In the genomic region with DNA sequence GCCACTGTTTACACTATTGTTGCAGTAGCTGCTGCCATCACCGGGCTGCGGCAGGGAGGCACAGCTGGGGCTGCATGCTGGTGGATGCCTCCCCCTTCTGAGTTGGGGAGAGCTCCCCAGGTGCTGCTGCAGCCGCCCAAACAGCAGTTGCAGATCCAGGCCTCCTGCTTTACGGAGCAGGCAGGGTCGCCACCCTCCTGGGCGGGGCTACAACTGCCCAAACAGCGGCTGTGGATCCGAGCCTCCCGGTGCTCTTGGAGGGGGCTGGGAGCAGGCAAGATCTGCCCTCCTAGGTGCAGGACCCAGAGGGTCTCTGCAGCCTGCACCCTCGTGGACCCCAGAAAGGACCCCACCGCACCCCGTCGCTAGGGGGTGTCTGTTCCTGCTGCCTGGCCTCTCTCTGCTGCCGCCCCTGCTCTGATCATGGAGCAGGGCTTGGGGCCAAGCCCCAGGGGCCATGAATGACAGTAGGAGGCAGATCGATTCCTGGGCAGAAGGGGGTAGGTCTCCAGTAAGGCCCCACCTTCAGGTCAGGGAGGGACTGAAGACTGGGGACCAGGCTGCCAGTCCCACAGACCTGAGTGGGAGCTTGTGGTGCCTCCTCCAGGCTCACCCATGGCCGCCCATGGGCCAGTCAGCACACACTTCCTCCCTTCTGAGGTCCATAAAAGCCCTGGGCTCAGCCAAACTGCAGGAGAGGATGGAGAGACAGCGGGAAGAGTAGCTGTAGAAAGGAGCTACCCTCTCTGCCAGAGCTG, we compare ENCODE assay signal across 28 cellular contexts. TPM values are rescaled to one million over a fixed set of nuclear protein-coding genes. Genes with fewer than 3 reads are reported as not detected.
DNase-seq lines count a peak whose midpoint lies in the region; ATAC-seq, FAIRE-seq and TF ChIP-seq lines count a peak whose summit lies in the region.
"Had no signal": no experiment of that assay in that cellular context is flagged by ENCODE, and none has a peak within 500 bp of the region (broad histone marks: within the 10 kb centered on the region; RNA-seq: fewer than 3 reads in every experiment).

No MANE protein-coding gene starts in this region.

- TF ChIP-seq CTCF in HepG2 (CRISPR knock-in tag; IDR thresholded peaks at IDR 0.05) (peak; percentile 77), right lobe of liver (IDR thresholded peaks at IDR 0.05) (no peak)

- POLR2A ChIA-PET in HepG2 (lab: Yijun Ruan, JAX), result interaction anchor here (0.7 to 2.0 kb wide), 6 partner anchors 95 to 261 kb away, joined by 3 to 24 read pairs (median 5); a partner anchor contains a TSS

- intact Hi-C loops in HepG2 (cut with micrococcal nuclease; ENCODE audit: unreplicated experiment), result loop anchor here (10.0 kb wide), 2 partner anchors 71 to 261 kb away; a partner anchor contains a TSS
- intact Hi-C loops in right lobe of liver (cut with DNase I), result no loop called here
- intact Hi-C loops in aorta (cut with DNase I), result loop anchor here in 1 of 2 donors (10.0 kb wide), 1 partner anchor 121 kb away; no protein-coding TSS in a partner anchor

- FAIRE-seq in HepG2 (lab: Jason Lieb, UNC), result no peak
- FAIRE-seq: GM12878 had no signal

- H3K4me2 ChIP-seq in HepG2 (ENCODE audit: low read depth, low read length), result peak overlapping the region; percentile 83

- no peak for TF ChIP-seq EP300 in HepG2 (IDR thresholded peaks at IDR 0.05; ENCODE audit: low read depth in 2 of 2, low read length in 2 of 2)
- TF ChIP-seq EP300 in HepG2 (CRISPR knock-in tag; IDR thresholded peaks at IDR 0.05; ENCODE audit: borderline replicate concordance), result no peak

- H3K4me3 ChIP-seq in HepG2 (replicated peaks in 1 of 3; ENCODE audit: insufficient read depth in 1 of 3, low read depth in 2 of 3, low read length in 3 of 3) (peak overlapping the region; percentile 31 to 69 (median 54); a peak in 5 of 6 replicates), right lobe of liver (no peak overlapping the region), iPS-15b (ENCODE audit: low read depth, low read length) (peak overlapping the region; percentile 36), aorta (ENCODE audit: low read length in 2 of 2) (no peak overlapping the region)
- H3K4me3 ChIP-seq: GM12878, heart right ventricle, skin epidermis, upper lobe of left lung had no signal

- WGBS in HepG2 (ENCODE audit: low lambda C conversion rate), result 19% methylated on average over 3 of the region's 17 CpGs
- WGBS in right lobe of liver (ENCODE audit: insufficient coverage, low coverage, low lambda C conversion rate, missing lambda C conversion rate), result 73% methylated on average over 3 of the region's 17 CpGs
- WGBS in aorta, 2 donors, result 76 to 77% methylated on average over 17 of the region's 17 CpGs

- no peak for DNase-seq in HepG2 (ENCODE audit: low spot score)
- DNase-seq in right lobe of liver, result no peak
- DNase-seq in RPMI7951 (ENCODE audit: low read depth), result peak; percentile 21
- DNase-seq in DMS79 treated with DMSO at 0.1 percent for 48 hours (lab: John Stamatoyannopoulos, UW), result no peak
- DNase-seq in aorta, result no peak
- DNase-seq: ACHN; activated CD4-positive, CD25-positive, alpha-beta regulatory T cell treated with anti-CD3 and anti-CD28 coated beads, Interleukin-2, amount 50 U/mL, for 72 hours; activated CD8-positive, alpha-beta T cell treated with anti-CD3 and anti-CD28 coated beads, Interleukin-2, amount 10 ng/mL, durations not matched to agents 7 days and 5 days; DMS79; effector CD4-positive, alpha-beta T cell; heart right ventricle; left cardiac atrium; mesendoderm; MV-4-11; NCI-H1694; nucleus accumbens; Right ventricle myocardium superior; stimulated activated CD4-positive, alpha-beta T cell treated with anti-CD3 and anti-CD28 coated beads, Interleukin-1b, Interleukin-23, amount 100 ng/mL, for 48 hours had no signal

- H2AFZ ChIP-seq in HepG2 (ENCODE audit: low read length), result peak overlapping the region; percentile 91

- H4K20me1 ChIP-seq in HepG2 (ENCODE audit: insufficient read depth, low read length), result no peaks in the 10 kb centered on the region

- H3K4me1 ChIP-seq in HepG2 (ENCODE audit: insufficient read depth, low read length) (peaks cover 59% of the 10 kb centered on the region), right lobe of liver (peaks cover 0 to under 1% (median 0%) of the 10 kb centered on the region in 4 donors), iPS-15b (ENCODE audit: control insufficient read depth, insufficient read depth, low read length) (peaks cover 7% of the 10 kb centered on the region), aorta (ENCODE audit: control insufficient read depth in 1 of 2, insufficient read depth in 2 of 2, low read length in 2 of 2) (no peaks in the 10 kb centered on the region)

- TF ChIP-seq RAD21 in HepG2 (CRISPR knock-in tag; IDR thresholded peaks at IDR 0.05), result no peak

- no TSS peak for BruUV-seq in HepG2 (replicated peaks; lab: Mats Ljungman, UMichigan)

- TF ChIP-seq POLR2A in HepG2 (IDR thresholded peaks at IDR 0.05; ENCODE audit: insufficient read depth in 1 of 2, low read depth in 2 of 2, low read length in 2 of 2) (0 out of 4 replicates have a peak, but pooled peaks of 1 of the 2 experiments have one; percentile 33), right lobe of liver (IDR thresholded peaks at IDR 0.05) (no peak)

- H3K36me3 ChIP-seq in HepG2 (replicated peaks in 1 of 2; ENCODE audit: control insufficient read depth in 1 of 2, insufficient read depth in 2 of 2, low read length in 2 of 2), result no peaks in the 10 kb centered on the region
- no peaks in the 10 kb centered on the region for H3K36me3 ChIP-seq in right lobe of liver
- H3K36me3 ChIP-seq in iPS-15b (ENCODE audit: control insufficient read depth, insufficient read depth, low read length), result no peaks in the 10 kb centered on the region
- H3K36me3 ChIP-seq in aorta (ENCODE audit: control insufficient read depth in 1 of 2, insufficient read depth in 2 of 2, low read length in 1 of 2), result no peaks in the 10 kb centered on the region
- H3K36me3 ChIP-seq: heart right ventricle, upper lobe of left lung had no signal

- H3K9me3 ChIP-seq in HepG2 (ENCODE audit: low read length) (no peaks in the 10 kb centered on the region), right lobe of liver (no peaks in the 10 kb centered on the region), iPS-15b (ENCODE audit: control insufficient read depth, insufficient read depth, low read length) (no peaks in the 10 kb centered on the region), aorta (ENCODE audit: control insufficient read depth, low read length) (no peaks in the 10 kb centered on the region)
- H3K9me3 ChIP-seq: heart right ventricle, upper lobe of left lung had no signal

- ATAC-seq in HepG2 (peak; percentile 60), right lobe of liver (no peak), HG02870 (IDR thresholded peaks at IDR 0.05; ENCODE audit: unreplicated experiment) (no peak), GM19397 (IDR thresholded peaks at IDR 0.05; ENCODE audit: unreplicated experiment) (no peak), aorta (ENCODE audit: low FRiP score) (no peak)
- ATAC-seq: activated CD8-positive, alpha-beta T cell treated with anti-CD3 and anti-CD28 coated beads, Interleukin-2, amount 10 ng/mL, durations not matched to agents 7 days and 5 days; GM12878; heart right ventricle; left cardiac atrium had no signal

- no peak overlapping the region for H3K27ac ChIP-seq in HepG2 (ENCODE audit: extremely low read length, insufficient read depth, low read length)
- H3K27ac ChIP-seq in right lobe of liver, result no peak overlapping the region
- no peak overlapping the region for H3K27ac ChIP-seq in aorta (ENCODE audit: low read depth in 1 of 2, low read length in 2 of 2)
- H3K27ac ChIP-seq: heart right ventricle, skin epidermis, upper lobe of left lung had no signal

- in situ Hi-C loops in HepG2 (cut with HindIII; ENCODE audit: extremely low pct_ligation_motif_present, low pct_unique_long_range_greater_than_20kb), result loop anchor here (10.0 kb wide), 2 partner anchors 181 to 411 kb away; no protein-coding TSS in a partner anchor

- H3K9ac ChIP-seq in HepG2 (ENCODE audit: insufficient read depth, low read depth, low read length) (peak overlapping the region; percentile 49), iPS-15b (ENCODE audit: low read depth, low read length) (peak overlapping the region; percentile 30)

- H3K27me3 ChIP-seq in HepG2 (ENCODE audit: control insufficient read depth in 1 of 2, insufficient read depth in 2 of 2, low read length in 2 of 2) (no peaks in the 10 kb centered on the region; a peak in 1 of 5 replicates), right lobe of liver (no peaks in the 10 kb centered on the region), iPS-15b (ENCODE audit: control insufficient read depth, insufficient read depth, low read length) (no peaks in the 10 kb centered on the region), aorta (ENCODE audit: control insufficient read depth in 1 of 2, insufficient read depth in 2 of 2, low read length in 1 of 2) (no peaks in the 10 kb centered on the region)
- H3K27me3 ChIP-seq: upper lobe of left lung had no signal

- peaks cover 5% of the 10 kb centered on the region for H3K79me2 ChIP-seq in HepG2 (ENCODE audit: insufficient read depth, low read length)

- CTCF ChIA-PET in HepG2 (lab: Yijun Ruan, JAX; ENCODE audit: low intra/inter-chr PET ratio, low total read pairs), result interaction anchor here (1.1 kb wide), 1 partner anchor 119 kb away, joined by 3 read pairs; no protein-coding TSS in a partner anchor

RNA-seq across cellular contexts. Expression of a gene that starts 4.5 kb away (rescaled TPM):
- total RNA-seq in HepG2 (2016; rRNA removed; fragmentation: Illumina TruSeq; extraction: Trizol), result 69.5 and 98.2 TPM in 2 replicates
- 25.7 and 28.8 TPM in 2 replicates for total RNA-seq in HepG2 (2016; cell fraction: cytosol; rRNA removed; fragmentation: Illumina TruSeq; extraction: Trizol; ENCODE audit: low read depth)
- total RNA-seq in HepG2 (2016; cell fraction: insoluble cytoplasmic fraction; rRNA removed; fragmentation: Illumina TruSeq; extraction: Trizol), result 75.6 and 98.4 TPM in 2 replicates
- total RNA-seq in HepG2 (2016; cell fraction: membrane; rRNA removed; fragmentation: Illumina TruSeq; extraction: Trizol), result 27.4 and 33.5 TPM in 2 replicates
- total RNA-seq in HepG2 (2016; cell fraction: nucleus; rRNA removed; fragmentation: Illumina TruSeq; extraction: Trizol), result 34.6 and 44.7 TPM in 2 replicates
- polyA plus RNA-seq in HepG2 (2011; rRNA removed), result 56.5 and 70.6 TPM in 2 replicates
- 63.7 and 75.5 TPM in 2 replicates for polyA plus RNA-seq in HepG2 (2011; cell fraction: cytosol; rRNA removed)
- polyA plus RNA-seq in HepG2 (2011; cell fraction: nucleus; rRNA removed), result 27.4 and 33.7 TPM in 2 replicates
- 36.6 and 44.0 TPM in 2 replicates for polyA plus RNA-seq in HepG2 (2012)
- polyA plus RNA-seq in HepG2 (2016; cell fraction: cytosol; fragmentation: Illumina TruSeq; extraction: Trizol; ENCODE audit: low read depth), result 15.0 and 18.2 TPM in 2 replicates
- 80.6 and 87.2 TPM in 2 replicates for polyA plus RNA-seq in HepG2 (2016; cell fraction: insoluble cytoplasmic fraction; fragmentation: Illumina TruSeq; extraction: Trizol; ENCODE audit: low read depth)
- 19.8 and 20.6 TPM in 2 replicates for polyA plus RNA-seq in HepG2 (2016; cell fraction: membrane; fragmentation: Illumina TruSeq; extraction: Trizol; ENCODE audit: low read depth)
- polyA plus RNA-seq in HepG2 (2016; cell fraction: nucleus; fragmentation: Illumina TruSeq; extraction: Trizol; ENCODE audit: insufficient read depth, low read depth), result 53.4 and 56.4 TPM in 2 replicates
- 48.3 and 106 TPM in 2 replicates for polyA minus RNA-seq in HepG2 (2011; rRNA and poly(A)+ RNA removed; ENCODE audit: low replicate concordance)
- 24.9 and 26.1 TPM in 2 replicates for polyA minus RNA-seq in HepG2 (2011; cell fraction: cytosol; rRNA and poly(A)+ RNA removed)
- 28.3 and 36.9 TPM in 2 replicates for polyA minus RNA-seq in HepG2 (2011; cell fraction: nucleus; rRNA and poly(A)+ RNA removed)
- 10 to 100 TPM; 21.7 to 30.3 (median 23.0) TPM for total RNA-seq in right lobe of liver
- 130 and 132 TPM in 2 replicates for total RNA-seq in RPMI7951 (2014; rRNA removed; shearing (Covaris generic))
- total RNA-seq in aorta, result 10 to 100 TPM; 41.4 to 48.3 TPM
- 10 to 100 TPM; 61.1 to 65.2 TPM for polyA plus RNA-seq in aorta

RNA-seq across cellular contexts. Expression of a gene that starts 36.2 kb away (rescaled TPM):
- not detected in 2 replicates for total RNA-seq in HepG2 (2016; rRNA removed; fragmentation: Illumina TruSeq; extraction: Trizol)
- not detected in 2 replicates for total RNA-seq in HepG2 (2016; cell fraction: cytosol; rRNA removed; fragmentation: Illumina TruSeq; extraction: Trizol; ENCODE audit: low read depth)
- total RNA-seq in HepG2 (2016; cell fraction: insoluble cytoplasmic fraction; rRNA removed; fragmentation: Illumina TruSeq; extraction: Trizol), result not detected in 2 replicates
- not detected in 2 replicates for total RNA-seq in HepG2 (2016; cell fraction: membrane; rRNA removed; fragmentation: Illumina TruSeq; extraction: Trizol)
- not detected in 2 replicates for total RNA-seq in HepG2 (2016; cell fraction: nucleus; rRNA removed; fragmentation: Illumina TruSeq; extraction: Trizol)
- not detected in 2 replicates for polyA plus RNA-seq in HepG2 (2011; rRNA removed)
- not detected in 2 replicates for polyA plus RNA-seq in HepG2 (2011; cell fraction: cytosol; rRNA removed)
- polyA plus RNA-seq in HepG2 (2011; cell fraction: nucleus; rRNA removed), result not detected in 2 replicates
- polyA plus RNA-seq in HepG2 (2012), result not detected in 2 replicates
- not detected in 2 replicates for polyA plus RNA-seq in HepG2 (2016; cell fraction: cytosol; fragmentation: Illumina TruSeq; extraction: Trizol; ENCODE audit: low read depth)
- polyA plus RNA-seq in HepG2 (2016; cell fraction: insoluble cytoplasmic fraction; fragmentation: Illumina TruSeq; extraction: Trizol; ENCODE audit: low read depth), result not detected in 2 replicates
- polyA plus RNA-seq in HepG2 (2016; cell fraction: membrane; fragmentation: Illumina TruSeq; extraction: Trizol; ENCODE audit: low read depth), result not detected in 2 replicates
- not detected in 2 replicates for polyA plus RNA-seq in HepG2 (2016; cell fraction: nucleus; fragmentation: Illumina TruSeq; extraction: Trizol; ENCODE audit: insufficient read depth, low read depth)
- polyA minus RNA-seq in HepG2 (2011; rRNA and poly(A)+ RNA removed; ENCODE audit: low replicate concordance), result not detected in 2 replicates
- polyA minus RNA-seq in HepG2 (2011; cell fraction: cytosol; rRNA and poly(A)+ RNA removed), result not detected in 2 replicates
- polyA minus RNA-seq in HepG2 (2011; cell fraction: nucleus; rRNA and poly(A)+ RNA removed), result not detected in 2 replicates
- not detected for total RNA-seq in right lobe of liver
- total RNA-seq in RPMI7951 (2014; rRNA removed; shearing (Covaris generic)), result 0.29 TPM in 1 of 2 replicates, not detected in the other
- total RNA-seq in aorta, result 1 to 10 TPM in 1 of 2 donors, not detected in 1; 1.9 TPM
- not detected for polyA plus RNA-seq in aorta
- total RNA-seq: activated CD8-positive, alpha-beta T cell treated with anti-CD3 and anti-CD28 coated beads, Interleukin-2, amount 10 ng/mL, durations not matched to agents 7 days and 5 days; fibroblast of villous mesenchyme; heart right ventricle; HT1080; left cardiac atrium; Right ventricle myocardium superior; subcutaneous adipose tissue had no signal
- polyA plus RNA-seq: BJ, heart right ventricle had no signal

RNA-seq across cellular contexts. Expression of a gene that starts 39.5 kb away (rescaled TPM):
- total RNA-seq in HepG2 (2016; rRNA removed; fragmentation: Illumina TruSeq; extraction: Trizol), result not detected in 2 replicates
- total RNA-seq in HepG2 (2016; cell fraction: cytosol; rRNA removed; fragmentation: Illumina TruSeq; extraction: Trizol; ENCODE audit: low read depth), result not detected in 2 replicates
- not detected in 2 replicates for total RNA-seq in HepG2 (2016; cell fraction: insoluble cytoplasmic fraction; rRNA removed; fragmentation: Illumina TruSeq; extraction: Trizol)
- not detected in 2 replicates for total RNA-seq in HepG2 (2016; cell fraction: membrane; rRNA removed; fragmentation: Illumina TruSeq; extraction: Trizol)
- not detected in 2 replicates for total RNA-seq in HepG2 (2016; cell fraction: nucleus; rRNA removed; fragmentation: Illumina TruSeq; extraction: Trizol)
- polyA plus RNA-seq in HepG2 (2011; rRNA removed), result not detected in 2 replicates
- not detected in 2 replicates for polyA plus RNA-seq in HepG2 (2011; cell fraction: cytosol; rRNA removed)
- not detected in 2 replicates for polyA plus RNA-seq in HepG2 (2011; cell fraction: nucleus; rRNA removed)
- polyA plus RNA-seq in HepG2 (2012), result 0.56 and 0.99 TPM in 2 replicates
- not detected in 2 replicates for polyA plus RNA-seq in HepG2 (2016; cell fraction: cytosol; fragmentation: Illumina TruSeq; extraction: Trizol; ENCODE audit: low read depth)
- not detected in 2 replicates for polyA plus RNA-seq in HepG2 (2016; cell fraction: insoluble cytoplasmic fraction; fragmentation: Illumina TruSeq; extraction: Trizol; ENCODE audit: low read depth)
- polyA plus RNA-seq in HepG2 (2016; cell fraction: membrane; fragmentation: Illumina TruSeq; extraction: Trizol; ENCODE audit: low read depth), result not detected in 2 replicates
- not detected in 2 replicates for polyA plus RNA-seq in HepG2 (2016; cell fraction: nucleus; fragmentation: Illumina TruSeq; extraction: Trizol; ENCODE audit: insufficient read depth, low read depth)
- polyA minus RNA-seq in HepG2 (2011; rRNA and poly(A)+ RNA removed; ENCODE audit: low replicate concordance), result 73.6 TPM in 1 of 2 replicates, not detected in the other
- 0.49 and 1.8 TPM in 2 replicates for polyA minus RNA-seq in HepG2 (2011; cell fraction: cytosol; rRNA and poly(A)+ RNA removed)
- polyA minus RNA-seq in HepG2 (2011; cell fraction: nucleus; rRNA and poly(A)+ RNA removed), result 0.52 and 0.62 TPM in 2 replicates
- 1 to 10 TPM in 4 of 6 experiments, under 1 TPM in 2; 0.73 to 3.4 (median 1.9) TPM for total RNA-seq in right lobe of liver
- 0.59 and 1.6 TPM in 2 replicates for total RNA-seq in RPMI7951 (2014; rRNA removed; shearing (Covaris generic))
- total RNA-seq in aorta, result 10 to 100 TPM; 20.2 to 53.0 TPM
- polyA plus RNA-seq in aorta, result 10 to 100 TPM; 12.0 to 17.0 TPM
- total RNA-seq: HT1080 had no signal

Comparison
In these comparisons a context has a peak if more than half of its experiments do, and no peak if none do; other contexts are left out.
1. H3K4me3 ChIP-seq: peak in HepG2 (3 of 3) and iPS-15b (single experiment); none in right lobe of liver (0 of 3) and aorta (0 of 2).